In the genomic region with DNA sequence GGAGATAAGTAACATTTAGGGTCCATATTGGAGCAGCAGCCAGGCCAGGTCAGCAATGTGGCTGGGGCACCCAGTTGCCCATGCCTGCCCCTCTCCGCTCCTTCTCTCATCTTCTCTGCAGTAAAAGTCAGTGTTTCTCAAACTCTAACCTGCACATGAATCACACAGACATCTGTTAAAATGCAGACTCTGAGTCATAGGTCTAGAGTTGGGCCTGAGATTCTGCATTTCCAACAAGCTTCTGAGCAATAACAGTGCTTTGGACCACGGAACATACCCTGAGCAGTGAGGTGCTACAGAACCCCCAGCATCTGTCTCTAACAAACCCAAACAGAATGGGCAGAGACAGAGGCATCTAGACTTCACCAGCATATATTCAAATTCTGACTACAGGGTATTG, we compare ENCODE assay signal across 2 cellular contexts.
TF ChIP-seq lines count a peak whose summit lies in the region.

No MANE protein-coding gene starts in this region.

TF ChIP-seq in SK-N-SH, 30 proteins besides CTCF, POLR2A, EP300 and RAD21 (continued from another document):
- no peak for TF ChIP-seq NFIC (IDR thresholded peaks at IDR 0.05; ENCODE audit: borderline replicate concordance)
- peak; percentile 62; the same call in 1 of the 2 replicates for TF ChIP-seq FOSL2 (IDR thresholded peaks at IDR 0.05; ENCODE audit: borderline replicate concordance, low read depth)
- no peak for TF ChIP-seq MXI1 (IDR thresholded peaks at IDR 0.05; ENCODE audit: low read depth, low read length)
- TF ChIP-seq SIN3A (IDR thresholded peaks at IDR 0.05; ENCODE audit: borderline replicate concordance, low read depth, low read length), result no peak
- peak; percentile 30; the same call in 1 of the 2 replicates for TF ChIP-seq TCF12 (IDR thresholded peaks at IDR 0.05)
- TF ChIP-seq RXRA (IDR thresholded peaks at IDR 0.05; ENCODE audit: borderline replicate concordance, low read depth), result no peak
- TF ChIP-seq, protein P1, sequence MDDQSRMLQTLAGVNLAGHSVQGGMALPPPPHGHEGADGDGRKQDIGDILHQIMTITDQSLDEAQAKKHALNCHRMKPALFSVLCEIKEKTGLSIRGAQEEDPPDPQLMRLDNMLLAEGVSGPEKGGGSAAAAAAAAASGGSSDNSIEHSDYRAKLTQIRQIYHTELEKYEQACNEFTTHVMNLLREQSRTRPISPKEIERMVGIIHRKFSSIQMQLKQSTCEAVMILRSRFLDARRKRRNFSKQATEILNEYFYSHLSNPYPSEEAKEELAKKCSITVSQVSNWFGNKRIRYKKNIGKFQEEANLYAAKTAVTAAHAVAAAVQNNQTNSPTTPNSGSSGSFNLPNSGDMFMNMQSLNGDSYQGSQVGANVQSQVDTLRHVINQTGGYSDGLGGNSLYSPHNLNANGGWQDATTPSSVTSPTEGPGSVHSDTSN (IDR thresholded peaks at IDR 0.05), result 0 out of 2 replicates have a peak, but pooled peaks have one; percentile 5

TF ChIP-seq in SK-N-SH treated with all-trans-retinoic acid at 6 μM for 48 hours, 23 proteins besides CTCF, POLR2A, EP300 and RAD21 (continued from another document):
- TF ChIP-seq, protein P2, sequence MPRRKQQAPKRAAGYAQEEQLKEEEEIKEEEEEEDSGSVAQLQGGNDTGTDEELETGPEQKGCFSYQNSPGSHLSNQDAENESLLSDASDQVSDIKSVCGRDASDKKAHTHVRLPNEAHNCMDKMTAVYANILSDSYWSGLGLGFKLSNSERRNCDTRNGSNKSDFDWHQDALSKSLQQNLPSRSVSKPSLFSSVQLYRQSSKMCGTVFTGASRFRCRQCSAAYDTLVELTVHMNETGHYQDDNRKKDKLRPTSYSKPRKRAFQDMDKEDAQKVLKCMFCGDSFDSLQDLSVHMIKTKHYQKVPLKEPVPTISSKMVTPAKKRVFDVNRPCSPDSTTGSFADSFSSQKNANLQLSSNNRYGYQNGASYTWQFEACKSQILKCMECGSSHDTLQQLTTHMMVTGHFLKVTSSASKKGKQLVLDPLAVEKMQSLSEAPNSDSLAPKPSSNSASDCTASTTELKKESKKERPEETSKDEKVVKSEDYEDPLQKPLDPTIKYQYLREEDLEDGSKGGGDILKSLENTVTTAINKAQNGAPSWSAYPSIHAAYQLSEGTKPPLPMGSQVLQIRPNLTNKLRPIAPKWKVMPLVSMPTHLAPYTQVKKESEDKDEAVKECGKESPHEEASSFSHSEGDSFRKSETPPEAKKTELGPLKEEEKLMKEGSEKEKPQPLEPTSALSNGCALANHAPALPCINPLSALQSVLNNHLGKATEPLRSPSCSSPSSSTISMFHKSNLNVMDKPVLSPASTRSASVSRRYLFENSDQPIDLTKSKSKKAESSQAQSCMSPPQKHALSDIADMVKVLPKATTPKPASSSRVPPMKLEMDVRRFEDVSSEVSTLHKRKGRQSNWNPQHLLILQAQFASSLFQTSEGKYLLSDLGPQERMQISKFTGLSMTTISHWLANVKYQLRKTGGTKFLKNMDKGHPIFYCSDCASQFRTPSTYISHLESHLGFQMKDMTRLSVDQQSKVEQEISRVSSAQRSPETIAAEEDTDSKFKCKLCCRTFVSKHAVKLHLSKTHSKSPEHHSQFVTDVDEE (CRISPR knock-in tag; IDR thresholded peaks at IDR 0.05), result no peak
- TF ChIP-seq OSR1 (CRISPR knock-in tag; IDR thresholded peaks at IDR 0.05) (no peak), ZC3H10 (CRISPR knock-in tag; IDR thresholded peaks at IDR 0.05) (no peak), GLIS3 (CRISPR knock-in tag; IDR thresholded peaks at IDR 0.05) (no peak), BACH2 (CRISPR knock-in tag; IDR thresholded peaks at IDR 0.05; ENCODE audit: borderline replicate concordance) (no peak), TOX (CRISPR knock-in tag; IDR thresholded peaks at IDR 0.05; ENCODE audit: borderline replicate concordance) (no peak), ZNF70 (CRISPR knock-in tag; IDR thresholded peaks at IDR 0.05) (no peak), TCF4 (CRISPR knock-in tag; IDR thresholded peaks at IDR 0.05; ENCODE audit: borderline replicate concordance) (no peak), PPARA (CRISPR knock-in tag; IDR thresholded peaks at IDR 0.05; ENCODE audit: borderline replicate concordance) (no peak), ZFP3 (CRISPR knock-in tag; IDR thresholded peaks at IDR 0.05) (no peak)
- TF ChIP-seq, protein P3, sequence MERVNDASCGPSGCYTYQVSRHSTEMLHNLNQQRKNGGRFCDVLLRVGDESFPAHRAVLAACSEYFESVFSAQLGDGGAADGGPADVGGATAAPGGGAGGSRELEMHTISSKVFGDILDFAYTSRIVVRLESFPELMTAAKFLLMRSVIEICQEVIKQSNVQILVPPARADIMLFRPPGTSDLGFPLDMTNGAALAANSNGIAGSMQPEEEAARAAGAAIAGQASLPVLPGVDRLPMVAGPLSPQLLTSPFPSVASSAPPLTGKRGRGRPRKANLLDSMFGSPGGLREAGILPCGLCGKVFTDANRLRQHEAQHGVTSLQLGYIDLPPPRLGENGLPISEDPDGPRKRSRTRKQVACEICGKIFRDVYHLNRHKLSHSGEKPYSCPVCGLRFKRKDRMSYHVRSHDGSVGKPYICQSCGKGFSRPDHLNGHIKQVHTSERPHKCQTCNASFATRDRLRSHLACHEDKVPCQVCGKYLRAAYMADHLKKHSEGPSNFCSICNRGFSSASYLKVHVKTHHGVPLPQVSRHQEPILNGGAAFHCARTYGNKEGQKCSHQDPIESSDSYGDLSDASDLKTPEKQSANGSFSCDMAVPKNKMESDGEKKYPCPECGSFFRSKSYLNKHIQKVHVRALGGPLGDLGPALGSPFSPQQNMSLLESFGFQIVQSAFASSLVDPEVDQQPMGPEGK (CRISPR knock-in tag; IDR thresholded peaks at IDR 0.05; ENCODE audit: borderline replicate concordance), result no peak
- TF ChIP-seq, protein P4, sequence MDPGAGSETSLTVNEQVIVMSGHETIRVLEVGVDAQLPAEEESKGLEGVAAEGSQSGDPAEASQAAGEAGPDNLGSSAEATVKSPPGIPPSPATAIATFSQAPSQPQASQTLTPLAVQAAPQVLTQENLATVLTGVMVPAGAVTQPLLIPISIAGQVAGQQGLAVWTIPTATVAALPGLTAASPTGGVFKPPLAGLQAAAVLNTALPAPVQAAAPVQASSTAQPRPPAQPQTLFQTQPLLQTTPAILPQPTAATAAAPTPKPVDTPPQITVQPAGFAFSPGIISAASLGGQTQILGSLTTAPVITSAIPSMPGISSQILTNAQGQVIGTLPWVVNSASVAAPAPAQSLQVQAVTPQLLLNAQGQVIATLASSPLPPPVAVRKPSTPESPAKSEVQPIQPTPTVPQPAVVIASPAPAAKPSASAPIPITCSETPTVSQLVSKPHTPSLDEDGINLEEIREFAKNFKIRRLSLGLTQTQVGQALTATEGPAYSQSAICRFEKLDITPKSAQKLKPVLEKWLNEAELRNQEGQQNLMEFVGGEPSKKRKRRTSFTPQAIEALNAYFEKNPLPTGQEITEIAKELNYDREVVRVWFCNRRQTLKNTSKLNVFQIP (CRISPR knock-in tag; IDR thresholded peaks at IDR 0.05; ENCODE audit: borderline replicate concordance, low read depth), result no peak
- TF ChIP-seq, protein P5, sequence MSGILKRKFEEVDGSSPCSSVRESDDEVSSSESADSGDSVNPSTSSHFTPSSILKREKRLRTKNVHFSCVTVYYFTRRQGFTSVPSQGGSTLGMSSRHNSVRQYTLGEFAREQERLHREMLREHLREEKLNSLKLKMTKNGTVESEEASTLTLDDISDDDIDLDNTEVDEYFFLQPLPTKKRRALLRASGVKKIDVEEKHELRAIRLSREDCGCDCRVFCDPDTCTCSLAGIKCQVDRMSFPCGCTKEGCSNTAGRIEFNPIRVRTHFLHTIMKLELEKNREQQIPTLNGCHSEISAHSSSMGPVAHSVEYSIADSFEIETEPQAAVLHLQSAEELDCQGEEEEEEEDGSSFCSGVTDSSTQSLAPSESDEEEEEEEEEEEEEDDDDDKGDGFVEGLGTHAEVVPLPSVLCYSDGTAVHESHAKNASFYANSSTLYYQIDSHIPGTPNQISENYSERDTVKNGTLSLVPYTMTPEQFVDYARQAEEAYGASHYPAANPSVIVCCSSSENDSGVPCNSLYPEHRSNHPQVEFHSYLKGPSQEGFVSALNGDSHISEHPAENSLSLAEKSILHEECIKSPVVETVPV (CRISPR knock-in tag; IDR thresholded peaks at IDR 0.05), result no peak
- TF ChIP-seq, protein P6, sequence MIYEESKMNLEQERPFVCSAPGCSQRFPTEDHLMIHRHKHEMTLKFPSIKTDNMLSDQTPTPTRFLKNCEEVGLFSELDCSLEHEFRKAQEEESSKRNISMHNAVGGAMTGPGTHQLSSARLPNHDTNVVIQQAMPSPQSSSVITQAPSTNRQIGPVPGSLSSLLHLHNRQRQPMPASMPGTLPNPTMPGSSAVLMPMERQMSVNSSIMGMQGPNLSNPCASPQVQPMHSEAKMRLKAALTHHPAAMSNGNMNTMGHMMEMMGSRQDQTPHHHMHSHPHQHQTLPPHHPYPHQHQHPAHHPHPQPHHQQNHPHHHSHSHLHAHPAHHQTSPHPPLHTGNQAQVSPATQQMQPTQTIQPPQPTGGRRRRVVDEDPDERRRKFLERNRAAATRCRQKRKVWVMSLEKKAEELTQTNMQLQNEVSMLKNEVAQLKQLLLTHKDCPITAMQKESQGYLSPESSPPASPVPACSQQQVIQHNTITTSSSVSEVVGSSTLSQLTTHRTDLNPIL (CRISPR knock-in tag; IDR thresholded peaks at IDR 0.05; ENCODE audit: low read depth), result no peak
